6 cellular contexts compared by ENCODE assay signal in the genomic region with DNA sequence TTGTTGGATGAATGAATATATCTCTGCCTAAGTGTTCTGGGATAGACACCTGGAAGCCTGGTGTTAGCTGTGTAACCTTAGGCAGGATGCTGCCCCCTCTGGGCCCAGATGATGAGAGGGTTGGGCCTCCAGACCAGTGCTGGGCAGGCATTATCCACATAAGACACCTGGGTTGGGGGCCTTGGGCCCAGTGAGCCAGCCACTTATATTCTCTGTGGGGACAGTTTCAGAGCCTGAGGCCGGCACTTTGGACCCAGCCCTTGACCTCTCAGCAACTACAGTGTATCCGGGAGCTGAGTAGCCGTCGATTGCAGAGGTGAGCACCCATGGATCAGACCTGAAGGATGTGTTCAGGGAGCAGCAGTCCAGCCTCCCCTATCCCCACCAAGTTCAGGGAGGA. TPM values are rescaled to one million over a fixed set of nuclear protein-coding genes. Genes with fewer than 3 reads are reported as not detected.
DNase-seq lines count a peak whose midpoint lies in the region; ATAC-seq lines count a peak whose summit lies in the region.

No MANE protein-coding gene starts in this region.

- no peak for ATAC-seq in activated T-cell treated with anti-CD3 and anti-CD28 coated beads, Interleukin-2, amount 50 U/mL, for 4 hours
- ATAC-seq in activated T-helper 17 cell treated with anti-CD3 and anti-CD28 coated beads, Interleukin-2, amount 50 U/mL, for 72 hours (replicated peaks): no peak
- ATAC-seq in stimulated activated effector memory CD8-positive, alpha-beta T cell treated with anti-CD3 and anti-CD28 coated beads, Interleukin-12 subunit alpha, Interleukin-12 subunit beta, amount 100 ng/mL, for 72 hours: no peak
- ATAC-seq in GM19351 (IDR thresholded peaks at IDR 0.05; ENCODE audit: unreplicated experiment): no peak

- H3K9me3 Mint-ChIP-seq in activated T-cell treated with anti-CD3 and anti-CD28 coated beads, Interleukin-2, amount 50 U/mL, for 4 hours: no peaks in the 10 kb centered on the region
- H3K9me3 Mint-ChIP-seq in activated T-helper 17 cell treated with anti-CD3 and anti-CD28 coated beads, Interleukin-2, amount 50 U/mL, for 72 hours: no peaks in the 10 kb centered on the region
- H3K9me3 Mint-ChIP-seq in stimulated activated effector memory CD8-positive, alpha-beta T cell treated with anti-CD3 and anti-CD28 coated beads, Interleukin-12 subunit alpha, Interleukin-12 subunit beta, amount 100 ng/mL, for 72 hours: no peaks in the 10 kb centered on the region

- peak overlapping the region; percentile 94 for H3K27ac Mint-ChIP-seq in activated T-helper 17 cell treated with anti-CD3 and anti-CD28 coated beads, Interleukin-2, amount 50 U/mL, for 72 hours
- peak overlapping the region; percentile 91 for H3K27ac Mint-ChIP-seq in stimulated activated effector memory CD8-positive, alpha-beta T cell treated with anti-CD3 and anti-CD28 coated beads, Interleukin-12 subunit alpha, Interleukin-12 subunit beta, amount 100 ng/mL, for 72 hours

- peaks cover 3% of the 10 kb centered on the region for H3K36me3 Mint-ChIP-seq in activated T-cell treated with anti-CD3 and anti-CD28 coated beads, Interleukin-2, amount 50 U/mL, for 4 hours (ENCODE audit: insufficient read depth)
- peaks cover 85% of the 10 kb centered on the region for H3K36me3 Mint-ChIP-seq in activated T-helper 17 cell treated with anti-CD3 and anti-CD28 coated beads, Interleukin-2, amount 50 U/mL, for 72 hours (ENCODE audit: low read depth)
- peaks cover 77% of the 10 kb centered on the region for H3K36me3 Mint-ChIP-seq in stimulated activated effector memory CD8-positive, alpha-beta T cell treated with anti-CD3 and anti-CD28 coated beads, Interleukin-12 subunit alpha, Interleukin-12 subunit beta, amount 100 ng/mL, for 72 hours

- peak overlapping the region; percentile 25 for H3K4me3 Mint-ChIP-seq in activated T-cell treated with anti-CD3 and anti-CD28 coated beads, Interleukin-2, amount 50 U/mL, for 4 hours
- H3K4me3 Mint-ChIP-seq in activated T-helper 17 cell treated with anti-CD3 and anti-CD28 coated beads, Interleukin-2, amount 50 U/mL, for 72 hours: peak overlapping the region; percentile 93
- H3K4me3 Mint-ChIP-seq in stimulated activated effector memory CD8-positive, alpha-beta T cell treated with anti-CD3 and anti-CD28 coated beads, Interleukin-12 subunit alpha, Interleukin-12 subunit beta, amount 100 ng/mL, for 72 hours: peak overlapping the region; percentile 92

- peaks cover 78% of the 10 kb centered on the region for H3K4me1 Mint-ChIP-seq in activated T-cell treated with anti-CD3 and anti-CD28 coated beads, Interleukin-2, amount 50 U/mL, for 4 hours (ENCODE audit: low read depth)
- H3K4me1 Mint-ChIP-seq in activated T-helper 17 cell treated with anti-CD3 and anti-CD28 coated beads, Interleukin-2, amount 50 U/mL, for 72 hours: peaks cover 37% of the 10 kb centered on the region
- H3K4me1 Mint-ChIP-seq in stimulated activated effector memory CD8-positive, alpha-beta T cell treated with anti-CD3 and anti-CD28 coated beads, Interleukin-12 subunit alpha, Interleukin-12 subunit beta, amount 100 ng/mL, for 72 hours: peaks cover 74% of the 10 kb centered on the region

- no peaks in the 10 kb centered on the region for H3K27me3 Mint-ChIP-seq in activated T-cell treated with anti-CD3 and anti-CD28 coated beads, Interleukin-2, amount 50 U/mL, for 4 hours (ENCODE audit: low read depth)
- no peaks in the 10 kb centered on the region for H3K27me3 Mint-ChIP-seq in activated T-helper 17 cell treated with anti-CD3 and anti-CD28 coated beads, Interleukin-2, amount 50 U/mL, for 72 hours

- DNase-seq in activated T-cell treated with anti-CD3 and anti-CD28 coated beads, Interleukin-2, amount 50 U/mL, for 4 hours: no peak
- DNase-seq in activated T-cell treated with anti-CD3 and anti-CD28 coated beads, Interleukin-2, amount 50 U/mL, for 1 hour: no peak
- no peak for DNase-seq in stimulated activated effector memory CD8-positive, alpha-beta T cell treated with anti-CD3 and anti-CD28 coated beads, Interleukin-12 subunit alpha, Interleukin-12 subunit beta, amount 100 ng/mL, for 72 hours (ENCODE audit: low spot score in 2 of 2)
- no peak for DNase-seq in amniotic stem cell (lab: John Stamatoyannopoulos, UW)

RNA-seq across cellular contexts. Expression of gene HEMK1, which starts 2.2 kb away (rescaled TPM):
- total RNA-seq in activated T-cell treated with anti-CD3 and anti-CD28 coated beads, Interleukin-2, amount 50 U/mL, for 4 hours: 10 to 100 TPM; 26.8 to 31.1 (median 27.4) TPM
- 10 to 100 TPM; 47.5 to 99.2 TPM for total RNA-seq in activated T-helper 17 cell treated with anti-CD3 and anti-CD28 coated beads, Interleukin-2, amount 50 U/mL, for 72 hours

RNA-seq across cellular contexts. Expression of gene C3orf18, which starts 3.9 kb away (rescaled TPM):
- total RNA-seq in activated T-cell treated with anti-CD3 and anti-CD28 coated beads, Interleukin-2, amount 50 U/mL, for 4 hours: 10 to 100 TPM in 1 of 3 donors, 1 to 10 TPM in 2; 6.7 to 11.2 (median 9.0) TPM
- 10 to 100 TPM; 17.3 to 50.8 TPM for total RNA-seq in activated T-helper 17 cell treated with anti-CD3 and anti-CD28 coated beads, Interleukin-2, amount 50 U/mL, for 72 hours

RNA-seq across cellular contexts. Expression of gene CISH, which starts 40.1 kb away (rescaled TPM):
- total RNA-seq in activated T-cell treated with anti-CD3 and anti-CD28 coated beads, Interleukin-2, amount 50 U/mL, for 4 hours: 100 to 1,000 TPM; 223 to 268 (median 229) TPM
- 100 to 1,000 TPM; 204 to 327 TPM for total RNA-seq in activated T-helper 17 cell treated with anti-CD3 and anti-CD28 coated beads, Interleukin-2, amount 50 U/mL, for 72 hours

RNA-seq across cellular contexts. Expression of gene MAPKAPK3, which starts 45.5 kb away (rescaled TPM):
- total RNA-seq in activated T-cell treated with anti-CD3 and anti-CD28 coated beads, Interleukin-2, amount 50 U/mL, for 4 hours: 100 to 1,000 TPM; 174 to 225 (median 210) TPM
- total RNA-seq in activated T-helper 17 cell treated with anti-CD3 and anti-CD28 coated beads, Interleukin-2, amount 50 U/mL, for 72 hours: 100 to 1,000 TPM in 1 of 2 donors, 10 to 100 TPM in 1; 99.8 to 131 TPM

Comparison
In these comparisons a context has a peak if more than half of its experiments do, and no peak if none do; other contexts are left out.
1. H3K4me3 Mint-ChIP-seq: peak in every context shown above with its lines; median percentile 93 in activated T-helper 17 cell treated with anti-CD3 and anti-CD28 coated beads, Interleukin-2, amount 50 U/mL, for 72 hours; 92 in stimulated activated effector memory CD8-positive, alpha-beta T cell treated with anti-CD3 and anti-CD28 coated beads, Interleukin-12 subunit alpha, Interleukin-12 subunit beta, amount 100 ng/mL, for 72 hours; 25 in activated T-cell treated with anti-CD3 and anti-CD28 coated beads, Interleukin-2, amount 50 U/mL, for 4 hours.